10 cellular contexts compared by ENCODE assay signal in the genomic region with DNA sequence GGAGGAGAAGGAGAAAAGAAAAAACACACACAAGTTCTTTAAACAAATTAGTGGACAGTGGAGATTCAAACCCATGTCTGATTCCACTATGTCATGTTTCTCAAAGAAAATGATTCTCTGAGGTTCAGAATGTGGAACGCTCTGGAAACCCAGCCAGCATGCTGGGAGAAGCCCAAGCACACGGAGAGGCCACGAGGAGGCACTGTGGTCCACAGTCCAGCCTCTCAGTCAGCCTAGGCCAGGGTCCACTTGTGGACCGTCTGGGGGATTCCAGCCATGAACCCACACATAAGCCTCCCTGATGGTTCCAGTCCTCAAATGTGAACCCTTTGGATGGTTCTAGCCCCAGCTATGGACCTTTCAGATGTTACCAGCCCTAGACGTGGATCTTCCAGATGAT.
A peak's percentile ranks its signal among the peaks of the same experiment; 100 is the strongest.
DNase-seq lines count a peak whose midpoint lies in the region; ATAC-seq, FAIRE-seq and TF ChIP-seq lines count a peak whose summit lies in the region.
"Had no signal": no experiment of that assay in that cellular context is flagged by ENCODE, and none has a peak within 500 bp of the region (broad histone marks: within the 10 kb centered on the region; RNA-seq: fewer than 3 reads in every experiment).

No MANE protein-coding gene starts in this region.

- H3K9me3 Mint-ChIP-seq in astrocyte (ENCODE audit: unreplicated experiment) (no peaks in the 10 kb centered on the region), immature natural killer cell (no peaks in the 10 kb centered on the region)

- H3K27ac ChIP-seq in astrocyte (ENCODE audit: low read depth, low read length) = no peak overlapping the region
- H3K27ac ChIP-seq in keratinocyte (ENCODE audit: control insufficient read depth, insufficient read depth, low read length) = no peak overlapping the region
- H3K27ac ChIP-seq: thyroid gland had no signal

- H3K4me3 ChIP-seq in astrocyte (ENCODE audit: insufficient read depth, low read depth, low read length) (no peak overlapping the region), keratinocyte (ENCODE audit: control insufficient read depth in 2 of 3, extremely low read depth in 1 of 3, insufficient read depth in 2 of 3, low read depth in 1 of 3, low read length in 3 of 3) (no peak overlapping the region)
- H3K4me3 ChIP-seq: thyroid gland had no signal

- H3K9ac ChIP-seq in astrocyte (ENCODE audit: low read length) = no peak overlapping the region
- H3K9ac ChIP-seq in keratinocyte (ENCODE audit: control insufficient read depth, extremely low read depth, insufficient read depth, low read length) = no peak overlapping the region

- no peaks in the 10 kb centered on the region for H3K36me3 ChIP-seq in astrocyte (ENCODE audit: insufficient read depth, low read length)
- H3K36me3 ChIP-seq in keratinocyte (ENCODE audit: control insufficient read depth in 2 of 2, extremely low read depth in 1 of 2, insufficient read depth in 2 of 2, low read length in 2 of 2) = no peaks in the 10 kb centered on the region
- H3K36me3 ChIP-seq: thyroid gland had no signal

- H4K20me1 ChIP-seq in astrocyte (ENCODE audit: insufficient read depth, low read length) (no peaks in the 10 kb centered on the region), keratinocyte (ENCODE audit: control insufficient read depth, extremely low read depth, insufficient read depth, low read length) (no peaks in the 10 kb centered on the region)

- H3K36me3 Mint-ChIP-seq in astrocyte (ENCODE audit: low read depth, unreplicated experiment) (no peaks in the 10 kb centered on the region), immature natural killer cell (no peaks in the 10 kb centered on the region)

- H3K27me3 ChIP-seq in astrocyte (ENCODE audit: insufficient read depth, low read length) (no peaks in the 10 kb centered on the region), keratinocyte (ENCODE audit: control insufficient read depth, extremely low read depth, insufficient read depth, low read length) (no peaks in the 10 kb centered on the region)
- H3K27me3 ChIP-seq: thyroid gland had no signal

- H3K4me3 Mint-ChIP-seq in astrocyte (ENCODE audit: unreplicated experiment) (no peak overlapping the region), immature natural killer cell (no peak overlapping the region)

- dilution Hi-C loops in keratinocyte (cut with MboI; ENCODE audit: extremely low pct_ligation_motif_present, low sequenced_read_pairs) = no loop called here

- no peaks in the 10 kb centered on the region for H3K4me1 Mint-ChIP-seq in astrocyte (ENCODE audit: low read depth, unreplicated experiment)
- no peaks in the 10 kb centered on the region for H3K4me1 Mint-ChIP-seq in immature natural killer cell

- H3K79me2 ChIP-seq in astrocyte (ENCODE audit: insufficient read depth, low read length) (no peaks in the 10 kb centered on the region), keratinocyte (ENCODE audit: control insufficient read depth, insufficient read depth, low read length) (no peaks in the 10 kb centered on the region)

- H3K27me3 Mint-ChIP-seq in astrocyte (ENCODE audit: low read depth, unreplicated experiment) (peaks cover 12% of the 10 kb centered on the region), immature natural killer cell (ENCODE audit: low read depth in 3 of 3) (peaks cover 0 to 10% (median 6%) of the 10 kb centered on the region in 3 donors)

- H3K4me1 ChIP-seq in astrocyte (ENCODE audit: insufficient read depth, low read length) (no peaks in the 10 kb centered on the region), keratinocyte (ENCODE audit: control insufficient read depth, extremely low read depth, insufficient read depth, low read length) (peaks cover 8% of the 10 kb centered on the region)

- H3K9me1 ChIP-seq in keratinocyte (ENCODE audit: control insufficient read depth, extremely low read depth, insufficient read depth, low read length) = no peaks in the 10 kb centered on the region

- H3K4me2 ChIP-seq in astrocyte (ENCODE audit: low read length) = no peak overlapping the region
- H3K4me2 ChIP-seq in keratinocyte (ENCODE audit: control insufficient read depth, extremely low read depth, insufficient read depth, low read depth, low read length) = no peak overlapping the region

- H3K27ac Mint-ChIP-seq in astrocyte (ENCODE audit: unreplicated experiment) (no peak overlapping the region), immature natural killer cell (no peak overlapping the region)

- TF ChIP-seq CTCF in GM12874 (IDR thresholded peaks at IDR 0.05; ENCODE audit: insufficient read depth, low read depth, low read length) = peak; percentile 28; the same call in 1 of the 2 replicates
- peak; percentile 13 for TF ChIP-seq CTCF in astrocyte (IDR thresholded peaks at IDR 0.05; ENCODE audit: insufficient read depth, low read depth, low read length)
- TF ChIP-seq CTCF in keratinocyte (optimal IDR thresholded peaks at IDR 0.05 in 1 of 3, IDR thresholded peaks at IDR 0.05 in 1 of 3, conservative IDR thresholded peaks at IDR 0.05 in 1 of 3; ENCODE audit: extremely low read depth in 1 of 3, insufficient read depth in 2 of 3, low read length in 3 of 3) = peak in 2 of 3 experiments; percentile 21 to 45

- TF ChIP-seq POLR2A in GM12892 (IDR thresholded peaks at IDR 0.05; ENCODE audit: low read depth, low read length) = no peak

- H3K9me3 ChIP-seq in astrocyte (ENCODE audit: insufficient read depth, low read depth, low read length) (no peaks in the 10 kb centered on the region), keratinocyte (ENCODE audit: control insufficient read depth, low read depth, low read length) (no peaks in the 10 kb centered on the region)
- H3K9me3 ChIP-seq: thyroid gland had no signal

- H2AFZ ChIP-seq in astrocyte (ENCODE audit: low read depth, low read length) = no peak overlapping the region
- H2AFZ ChIP-seq in keratinocyte (ENCODE audit: control insufficient read depth, low read length) = no peak overlapping the region

- peak; percentile 34 for DNase-seq in AG08396 (ENCODE audit: low spot score)
- no peak for DNase-seq in astrocyte (ENCODE audit: low read depth)
- no peak for DNase-seq in keratinocyte (ENCODE audit: low read depth, low spot score)
- DNase-seq in GM12892 (ENCODE audit: insufficient read length) = no peak
- DNase-seq in immature natural killer cell = no peak
- DNase-seq: DMS79 had no signal

- no peak for FAIRE-seq in astrocyte (lab: Jason Lieb, UNC)
- no peak for FAIRE-seq in keratinocyte (lab: Jason Lieb, UNC)
- no peak for FAIRE-seq in GM12892 (lab: Jason Lieb, UNC)

- ATAC-seq in HG03342 (IDR thresholded peaks at IDR 0.05; ENCODE audit: unreplicated experiment) (no peak), GM21529 (IDR thresholded peaks at IDR 0.05; ENCODE audit: unreplicated experiment) (no peak)
